ENCODE assay signal across 8 cellular contexts in the genomic region with DNA sequence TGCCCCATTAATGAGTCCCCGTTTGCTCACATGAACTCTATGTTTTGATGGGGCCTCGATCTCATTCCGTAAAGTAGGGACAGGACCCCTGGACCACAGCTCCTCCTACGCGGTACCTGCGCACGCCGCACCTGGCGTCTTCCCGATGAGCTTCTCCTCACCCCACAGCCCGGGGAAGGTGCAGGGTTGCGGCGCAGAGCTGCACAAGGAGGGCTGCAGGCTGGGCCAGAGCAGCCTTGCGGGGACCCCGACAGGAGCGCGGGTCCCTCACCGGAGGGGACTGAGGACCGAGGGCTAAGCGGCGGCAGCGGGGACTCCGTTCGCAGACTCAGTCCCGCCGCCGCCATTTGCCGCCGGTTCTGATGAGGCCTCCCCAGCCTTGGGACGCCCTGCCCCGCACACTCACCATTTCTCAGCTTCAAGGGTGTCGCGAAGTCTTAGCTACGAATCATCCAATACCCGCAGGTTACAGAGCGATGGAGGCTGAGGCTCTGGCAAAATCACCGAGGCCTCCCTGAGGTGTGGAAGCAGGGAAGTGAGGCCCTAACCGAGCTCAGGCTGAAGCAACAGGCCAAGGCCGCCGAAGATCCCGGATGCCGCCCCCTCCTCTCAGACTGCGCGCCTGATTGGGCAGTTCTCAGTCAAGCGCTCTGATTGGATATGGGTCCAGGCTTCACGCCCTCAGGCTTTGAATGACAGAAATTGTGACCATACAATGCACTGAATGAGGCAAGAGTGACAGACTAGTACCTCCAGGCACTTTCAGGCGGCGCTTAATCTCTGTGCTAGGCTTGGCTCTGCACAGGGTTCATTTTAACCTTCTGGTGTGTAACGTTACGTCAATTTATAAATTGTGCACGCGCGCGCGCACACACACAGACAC.
DNase-seq lines count a peak whose midpoint lies in the region; ATAC-seq and TF ChIP-seq lines count a peak whose summit lies in the region.

No MANE protein-coding gene starts in this region.

- TF ChIP-seq CTCF in choroid plexus epithelial cell (conservative IDR thresholded peaks at IDR 0.05; ENCODE audit: low read depth, low read length), result no peak

- peak overlapping the region; percentile 91 for H3K4me3 ChIP-seq in choroid plexus epithelial cell (ENCODE audit: low read depth, low read length)

- ATAC-seq in HG03175 (IDR thresholded peaks at IDR 0.05; ENCODE audit: unreplicated experiment), result peak; percentile 100

- TF ChIP-seq POLR2A in GM18951 (IDR thresholded peaks at IDR 0.05; ENCODE audit: extremely low read depth, insufficient read depth, insufficient read length), result peak; percentile 91

- DNase-seq in AG08396 (ENCODE audit: low spot score) (peak; percentile 98), NCI-H345 treated with DMSO at 0.1 percent for 48 hours (lab: John Stamatoyannopoulos, UW; ENCODE audit: unreplicated experiment) (peak; percentile 87), choroid plexus epithelial cell (ENCODE audit: low read depth) (peak; percentile 100), kidney glomerular epithelial cell (lab: John Stamatoyannopoulos, UW) (peak; percentile 98)
- peak; percentile 77 to 85 for DNase-seq in activated CD4-positive, alpha-beta T cell treated with anti-CD3 and anti-CD28 coated beads for 24 hours (ENCODE audit: low read depth in 2 of 2)
- peak; percentile 90 to 91 for DNase-seq in stimulated activated CD4-positive, alpha-beta T cell treated with anti-CD3 and anti-CD28 coated beads, Interleukin-15, amount 100 ng/mL, for 48 hours (ENCODE audit: low read depth in 2 of 2)

- in situ Hi-C loops in GM18951 (cut with MboI; ENCODE audit: low sequenced_read_pairs, unreplicated experiment), result no loop called here

Comparison
In these comparisons a context has a peak if more than half of its experiments do, and no peak if none do; other contexts are left out.
1. Peak in every context shown above with its lines: DNase-seq, ATAC-seq and H3K4me3 ChIP-seq.